Comparison of ENCODE assay signal across 17 cellular contexts in genomic region chr17:50556803-50557202, GRCh38. TPM values are rescaled to one million over a fixed set of nuclear protein-coding genes. Genes with fewer than 3 reads are reported as not detected.
DNase-seq lines count a peak whose midpoint lies in the region; ATAC-seq and TF ChIP-seq lines count a peak whose summit lies in the region.
"Had no signal": no experiment of that assay in that cellular context is flagged by ENCODE, and none has a peak within 500 bp of the region (broad histone marks: within the 10 kb centered on the region; RNA-seq: fewer than 3 reads in every experiment).

No MANE protein-coding gene starts in this region.

- no peak for TF ChIP-seq CTCF in VCaP (conservative IDR thresholded peaks at IDR 0.05)

- peak; percentile 52 for DNase-seq in NCI-H748 (lab: John Stamatoyannopoulos, UW; ENCODE audit: unreplicated experiment)
- DNase-seq in NCI-H748 treated with DMSO at 0.1 percent for 48 hours (lab: John Stamatoyannopoulos, UW) = no peak
- peak; percentile 67 for DNase-seq in NCI-H345 (lab: John Stamatoyannopoulos, UW)
- DNase-seq in myocyte (ENCODE audit: low read depth) = peak; percentile 51
- DNase-seq in AG08395 (ENCODE audit: low spot score) = no peak
- no peak for DNase-seq in AML-193 (lab: John Stamatoyannopoulos, UW)
- DNase-seq: activated CD8-positive, alpha-beta T cell treated with anti-CD3 and anti-CD28 coated beads, Interleukin-2, amount 10 ng/mL, durations not matched to agents 7 days and 5 days; NCI-H187; stimulated activated CD4-positive, alpha-beta T cell treated with anti-CD3 and anti-CD28 coated beads, Interleukin-15, amount 100 ng/mL, for 24 hours; stimulated activated naive CD8-positive, alpha-beta T cell treated with anti-CD3 and anti-CD28 coated beads, Interleukin-15, amount 100 ng/mL, for 72 hours had no signal

- H3K27ac ChIP-seq in VCaP = peak overlapping the region; percentile 34
- H3K27ac ChIP-seq: gastrocnemius medialis had no signal

- ATAC-seq in GM21526 (IDR thresholded peaks at IDR 0.05; ENCODE audit: low FRiP score, unreplicated experiment) = no peak
- ATAC-seq: activated CD8-positive, alpha-beta T cell treated with anti-CD3 and anti-CD28 coated beads, Interleukin-2, amount 10 ng/mL, durations not matched to agents 7 days and 5 days; gastrocnemius medialis; stimulated activated naive CD8-positive, alpha-beta T cell treated with anti-CD3 and anti-CD28 coated beads, Interleukin-15, amount 100 ng/mL, for 72 hours had no signal

RNA-seq across cellular contexts. Expression of gene CACNA1G, which starts 3.7 kb away (rescaled TPM):
- 0.03 and 0.10 TPM in 2 replicates for total RNA-seq in myocyte
- polyA plus RNA-seq in myocyte (2012) = 0.15 TPM
- total RNA-seq: activated CD8-positive, alpha-beta T cell treated with anti-CD3 and anti-CD28 coated beads, Interleukin-2, amount 10 ng/mL, durations not matched to agents 7 days and 5 days; endothelial cell of umbilical vein; lung microvascular endothelial cell; OCI-LY7 had no signal
- polyA plus RNA-seq: endothelial cell of umbilical vein had no signal

RNA-seq across cellular contexts. Expression of gene SPATA20, which starts 9.8 kb away (rescaled TPM):
- 45.9 and 50.3 TPM in 2 replicates for total RNA-seq in myocyte
- polyA plus RNA-seq in myocyte (2012) = 39.6 TPM

RNA-seq across cellular contexts. Expression of gene EPN3, which starts 24.3 kb away (rescaled TPM):
- not detected in 2 replicates for total RNA-seq in myocyte
- not detected for polyA plus RNA-seq in myocyte (2012)
- total RNA-seq: activated CD8-positive, alpha-beta T cell treated with anti-CD3 and anti-CD28 coated beads, Interleukin-2, amount 10 ng/mL, durations not matched to agents 7 days and 5 days; endothelial cell of umbilical vein; gastrocnemius medialis; lung microvascular endothelial cell had no signal
- polyA plus RNA-seq: endothelial cell of umbilical vein, neural cell had no signal

RNA-seq across cellular contexts. Expression of gene MYCBPAP, which starts 48.6 kb away (rescaled TPM):
- total RNA-seq in myocyte = 0.35 and 0.52 TPM in 2 replicates
- polyA plus RNA-seq in myocyte (2012) = 0.77 TPM
- total RNA-seq: gastrocnemius medialis had no signal

Comparison
In these comparisons a context has a peak if more than half of its experiments do, and no peak if none do; other contexts are left out.
1. DNase-seq: peak in NCI-H748 (single experiment), NCI-H345 (single experiment) and myocyte (single experiment); none in NCI-H748 treated with DMSO at 0.1 percent for 48 hours (single experiment), AG08395 (single experiment) and AML-193 (0 of 2).